18 cellular contexts compared by ENCODE assay signal in the genomic region with DNA sequence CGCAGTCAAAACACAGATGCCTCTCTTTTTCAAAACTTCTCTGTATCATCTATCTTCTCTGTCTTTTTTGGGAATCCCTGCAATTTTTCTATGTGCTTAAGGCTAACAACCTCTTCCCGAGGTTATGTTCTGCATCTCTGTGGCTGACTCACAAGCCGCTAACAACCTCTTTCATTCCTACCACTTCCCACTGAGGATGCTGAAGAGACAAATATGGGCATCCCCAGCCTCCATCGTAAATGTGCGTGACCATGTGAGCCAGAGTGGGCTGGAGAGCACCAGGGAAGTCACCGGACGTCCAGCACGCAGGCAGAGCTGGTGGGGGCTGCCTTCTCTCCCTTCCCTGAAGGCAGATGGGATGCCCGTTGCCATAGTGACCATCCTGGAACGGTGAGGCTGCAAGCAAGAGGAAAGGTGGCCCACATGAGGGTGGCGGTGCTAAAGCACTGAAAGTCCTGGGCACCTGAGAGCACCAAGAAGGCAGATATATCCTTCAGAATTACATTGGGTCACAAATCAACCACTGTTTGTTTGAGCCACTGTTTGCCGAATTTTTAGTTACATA.
"Had no signal": no experiment of that assay in that cellular context is flagged by ENCODE, and none has a peak within 500 bp of the region (broad histone marks: within the 10 kb centered on the region; RNA-seq: fewer than 3 reads in every experiment).

No MANE protein-coding gene starts in this region.

- H3K4me1 ChIP-seq: gastrocnemius medialis, left lung, tibial nerve had no signal

- H3K4me3 ChIP-seq: gastrocnemius medialis, left lung, skin epidermis, tibial nerve had no signal

- H3K27me3 Mint-ChIP-seq: activated CD4-positive, alpha-beta memory T cell treated with anti-CD3 and anti-CD28 coated beads, Interleukin-2, amount 10 ng/mL, durations not matched to agents 7 days and 5 days; activated T-cell treated with anti-CD3 and anti-CD28 coated beads, Interleukin-2, amount 50 U/mL, for 24 hours had no signal

- H3K9me3 Mint-ChIP-seq: activated CD4-positive, alpha-beta memory T cell treated with anti-CD3 and anti-CD28 coated beads, Interleukin-2, amount 10 ng/mL, durations not matched to agents 7 days and 5 days; activated naive CD4-positive, alpha-beta T cell treated with anti-CD3 and anti-CD28 coated beads, Interleukin-2, amount 10 ng/mL, durations not matched to agents 7 days and 5 days; activated T-cell treated with anti-CD3 and anti-CD28 coated beads, Interleukin-2, amount 50 U/mL, for 24 hours; endodermal cell had no signal

- FAIRE-seq: islet of Langerhans had no signal

- DNase-seq: activated CD4-positive, alpha-beta memory T cell treated with anti-CD3 and anti-CD28 coated beads, Interleukin-2, amount 10 ng/mL, durations not matched to agents 7 days and 5 days; activated CD4-positive, alpha-beta T cell treated with anti-CD3 and anti-CD28 coated beads for 36 hours; activated naive CD4-positive, alpha-beta T cell treated with anti-CD3 and anti-CD28 coated beads, Interleukin-2, amount 10 ng/mL, durations not matched to agents 7 days and 5 days; activated T-cell treated with anti-CD3 and anti-CD28 coated beads, Interleukin-2, amount 50 U/mL, for 24 hours; central memory CD4-positive, alpha-beta T cell; dermis blood vessel endothelial cell; endodermal cell; erythroblast; gastrocnemius medialis; left lung; mammary epithelial cell; naive B cell; stimulated activated CD4-positive, alpha-beta T cell treated with anti-CD3 and anti-CD28 coated beads, Interleukin-4, amount 100 ng/mL, for 24 hours; stimulated activated naive CD4-positive, alpha-beta T cell; T-helper 17 cell had no signal

- H3K27me3 ChIP-seq: gastrocnemius medialis, left lung, tibial nerve had no signal

- H3K36me3 Mint-ChIP-seq: activated naive CD4-positive, alpha-beta T cell treated with anti-CD3 and anti-CD28 coated beads, Interleukin-2, amount 10 ng/mL, durations not matched to agents 7 days and 5 days; naive B cell had no signal

- H3K27ac ChIP-seq: gastrocnemius medialis, left lung, skin epidermis, tibial nerve had no signal

- H3K4me1 Mint-ChIP-seq: activated CD4-positive, alpha-beta memory T cell treated with anti-CD3 and anti-CD28 coated beads, Interleukin-2, amount 10 ng/mL, durations not matched to agents 7 days and 5 days; activated CD4-positive, alpha-beta T cell treated with anti-CD3 and anti-CD28 coated beads for 36 hours; activated naive CD4-positive, alpha-beta T cell treated with anti-CD3 and anti-CD28 coated beads, Interleukin-2, amount 10 ng/mL, durations not matched to agents 7 days and 5 days; T-helper 17 cell had no signal

- H3K27ac Mint-ChIP-seq: activated CD4-positive, alpha-beta memory T cell treated with anti-CD3 and anti-CD28 coated beads, Interleukin-2, amount 10 ng/mL, durations not matched to agents 7 days and 5 days; activated CD4-positive, alpha-beta T cell treated with anti-CD3 and anti-CD28 coated beads for 36 hours; activated naive CD4-positive, alpha-beta T cell treated with anti-CD3 and anti-CD28 coated beads, Interleukin-2, amount 10 ng/mL, durations not matched to agents 7 days and 5 days; endodermal cell; T-helper 17 cell had no signal

- H3K36me3 ChIP-seq: gastrocnemius medialis, left lung, tibial nerve had no signal

- H3K9me3 ChIP-seq: gastrocnemius medialis, left lung, tibial nerve had no signal

- H3K4me3 Mint-ChIP-seq: activated CD4-positive, alpha-beta memory T cell treated with anti-CD3 and anti-CD28 coated beads, Interleukin-2, amount 10 ng/mL, durations not matched to agents 7 days and 5 days; activated CD4-positive, alpha-beta T cell treated with anti-CD3 and anti-CD28 coated beads for 36 hours; activated naive CD4-positive, alpha-beta T cell treated with anti-CD3 and anti-CD28 coated beads, Interleukin-2, amount 10 ng/mL, durations not matched to agents 7 days and 5 days; activated T-cell treated with anti-CD3 and anti-CD28 coated beads, Interleukin-2, amount 50 U/mL, for 24 hours; endodermal cell; T-helper 17 cell had no signal
